10 cellular contexts compared by ENCODE assay signal in the genomic region with DNA sequence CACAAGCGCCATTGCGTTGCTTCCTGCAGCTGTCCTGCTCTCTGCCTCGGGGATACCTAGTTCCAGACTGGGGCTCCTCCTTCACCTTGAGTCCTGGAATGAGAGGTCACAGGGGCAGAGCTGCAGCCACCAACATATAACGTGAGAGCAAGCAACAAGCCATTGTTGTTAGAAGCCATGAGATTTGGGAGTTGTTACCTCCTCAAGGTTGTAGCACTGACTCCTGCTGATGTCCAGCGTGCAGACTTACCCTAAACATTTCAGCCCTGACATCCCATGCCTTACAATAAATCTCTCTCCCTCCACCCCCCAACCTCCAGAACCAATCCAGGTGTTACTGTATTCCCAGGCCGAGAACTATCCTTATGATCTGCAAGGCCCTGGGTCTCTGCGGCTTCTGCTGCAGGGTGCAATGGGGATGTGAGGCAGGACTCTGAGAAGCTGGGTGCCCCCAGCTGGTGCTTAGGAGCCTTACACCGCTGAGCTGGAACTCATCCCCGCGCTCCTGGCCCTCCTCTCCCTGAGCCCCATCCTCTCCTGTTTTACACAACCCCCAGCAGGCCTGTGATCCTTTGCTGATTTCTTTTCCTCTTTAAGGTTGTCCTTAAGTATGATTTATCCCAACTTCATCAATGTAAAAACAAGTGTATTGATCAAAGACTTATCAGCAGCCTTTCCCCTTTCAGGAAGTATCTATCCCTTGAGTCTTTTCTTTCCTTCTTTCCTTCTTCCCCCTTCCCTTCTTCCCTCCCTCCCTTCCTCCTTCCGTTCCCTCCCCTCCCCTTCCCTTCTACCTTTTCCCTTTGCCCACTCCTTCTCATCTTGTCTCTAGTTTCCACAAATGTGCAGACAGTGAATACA.
DNase-seq lines count a peak whose midpoint lies in the region; ATAC-seq and TF ChIP-seq lines count a peak whose summit lies in the region.
"Had no signal": no experiment of that assay in that cellular context is flagged by ENCODE, and none has a peak within 500 bp of the region (broad histone marks: within the 10 kb centered on the region; RNA-seq: fewer than 3 reads in every experiment).

No MANE protein-coding gene starts in this region.

- peaks cover 10 to 13% of the 10 kb centered on the region in 2 donors for H3K4me1 Mint-ChIP-seq in natural killer cell treated with Interleukin-12 subunit alpha and Interleukin-12 subunit beta and Interleukin-15 and Interleukin-18, amount 100 ng/mL, for 72 hours (ENCODE audit: low read depth in 2 of 2)

- H3K4me3 ChIP-seq in gastrocnemius medialis = no peak overlapping the region
- H3K4me3 ChIP-seq: BLaER1 had no signal

- no peaks in the 10 kb centered on the region for H3K9me3 Mint-ChIP-seq in natural killer cell treated with Interleukin-12 subunit alpha and Interleukin-12 subunit beta and Interleukin-15 and Interleukin-18, amount 100 ng/mL, for 72 hours

- DNase-seq in NCI-H526 (lab: John Stamatoyannopoulos, UW) (peak; percentile 43 to 76), NCI-H526 treated with DMSO at 0.1 percent for 48 hours (lab: John Stamatoyannopoulos, UW) (no peak), RPMI7951 (ENCODE audit: low read depth) (peak; percentile 35), fibroblast of the conjunctiva (ENCODE audit: low read depth) (peak; percentile 38), gastrocnemius medialis (no peak), DMS114 treated with DMSO at 0.1 percent for 48 hours (lab: John Stamatoyannopoulos, UW; ENCODE audit: unreplicated experiment) (no peak)
- DNase-seq in natural killer cell treated with Interleukin-12 subunit alpha and Interleukin-12 subunit beta and Interleukin-15 and Interleukin-18, amount 100 ng/mL, for 72 hours (ENCODE audit: low spot score) = no peak

- ATAC-seq in gastrocnemius medialis = no peak
- no peak for ATAC-seq in natural killer cell treated with Interleukin-12 subunit alpha and Interleukin-12 subunit beta and Interleukin-15 and Interleukin-18, amount 100 ng/mL, for 72 hours
- no peak for ATAC-seq in GM21737 (IDR thresholded peaks at IDR 0.05; ENCODE audit: unreplicated experiment)

- H3K4me1 ChIP-seq in gastrocnemius medialis = peaks cover 0 to 3% of the 10 kb centered on the region in 2 donors

- peaks cover 9 to 17% of the 10 kb centered on the region in 2 donors for H3K27me3 Mint-ChIP-seq in natural killer cell treated with Interleukin-12 subunit alpha and Interleukin-12 subunit beta and Interleukin-15 and Interleukin-18, amount 100 ng/mL, for 72 hours

- peak in 3 of 5 experiments; percentile 26 to 29 (median 26) for TF ChIP-seq CTCF in gastrocnemius medialis (IDR thresholded peaks at IDR 0.05 in 4 of 5, conservative IDR thresholded peaks at IDR 0.05 in 1 of 5)

- H3K9me3 ChIP-seq in gastrocnemius medialis = no peaks in the 10 kb centered on the region
- H3K9me3 ChIP-seq: BLaER1 had no signal

- intact Hi-C loops in gastrocnemius medialis (cut with DNase I; ENCODE audit: low total_unique reads) = no loop called here

- H3K36me3 Mint-ChIP-seq in natural killer cell treated with Interleukin-12 subunit alpha and Interleukin-12 subunit beta and Interleukin-15 and Interleukin-18, amount 100 ng/mL, for 72 hours = no peaks in the 10 kb centered on the region

- no peak for TF ChIP-seq POLR2A in gastrocnemius medialis (IDR thresholded peaks at IDR 0.05)

- H3K36me3 ChIP-seq in gastrocnemius medialis = no peaks in the 10 kb centered on the region
- H3K36me3 ChIP-seq: BLaER1 had no signal

- H3K4me3 Mint-ChIP-seq in natural killer cell treated with Interleukin-12 subunit alpha and Interleukin-12 subunit beta and Interleukin-15 and Interleukin-18, amount 100 ng/mL, for 72 hours = no peak overlapping the region

- no peak overlapping the region for H3K27ac Mint-ChIP-seq in natural killer cell treated with Interleukin-12 subunit alpha and Interleukin-12 subunit beta and Interleukin-15 and Interleukin-18, amount 100 ng/mL, for 72 hours

- no peak overlapping the region for H3K27ac ChIP-seq in gastrocnemius medialis
- H3K27ac ChIP-seq: BLaER1, VCaP had no signal

- no peaks in the 10 kb centered on the region for H3K27me3 ChIP-seq in gastrocnemius medialis
- H3K27me3 ChIP-seq: BLaER1 had no signal

- in situ Hi-C loops in gastrocnemius medialis (cut with MboI; ENCODE audit: low sequenced_read_pairs in 4 of 4) = no loop called here

Comparison
In these comparisons a context has a peak if more than half of its experiments do, and no peak if none do; other contexts are left out.
1. DNase-seq: peak in NCI-H526 (2 of 2), RPMI7951 (single experiment) and fibroblast of the conjunctiva (single experiment); none in NCI-H526 treated with DMSO at 0.1 percent for 48 hours (single experiment), gastrocnemius medialis (0 of 2), DMS114 treated with DMSO at 0.1 percent for 48 hours (single experiment) and natural killer cell treated with Interleukin-12 subunit alpha and Interleukin-12 subunit beta and Interleukin-15 and Interleukin-18, amount 100 ng/mL, for 72 hours (single experiment).